ENCODE assay signal across 8 cellular contexts in the genomic region with DNA sequence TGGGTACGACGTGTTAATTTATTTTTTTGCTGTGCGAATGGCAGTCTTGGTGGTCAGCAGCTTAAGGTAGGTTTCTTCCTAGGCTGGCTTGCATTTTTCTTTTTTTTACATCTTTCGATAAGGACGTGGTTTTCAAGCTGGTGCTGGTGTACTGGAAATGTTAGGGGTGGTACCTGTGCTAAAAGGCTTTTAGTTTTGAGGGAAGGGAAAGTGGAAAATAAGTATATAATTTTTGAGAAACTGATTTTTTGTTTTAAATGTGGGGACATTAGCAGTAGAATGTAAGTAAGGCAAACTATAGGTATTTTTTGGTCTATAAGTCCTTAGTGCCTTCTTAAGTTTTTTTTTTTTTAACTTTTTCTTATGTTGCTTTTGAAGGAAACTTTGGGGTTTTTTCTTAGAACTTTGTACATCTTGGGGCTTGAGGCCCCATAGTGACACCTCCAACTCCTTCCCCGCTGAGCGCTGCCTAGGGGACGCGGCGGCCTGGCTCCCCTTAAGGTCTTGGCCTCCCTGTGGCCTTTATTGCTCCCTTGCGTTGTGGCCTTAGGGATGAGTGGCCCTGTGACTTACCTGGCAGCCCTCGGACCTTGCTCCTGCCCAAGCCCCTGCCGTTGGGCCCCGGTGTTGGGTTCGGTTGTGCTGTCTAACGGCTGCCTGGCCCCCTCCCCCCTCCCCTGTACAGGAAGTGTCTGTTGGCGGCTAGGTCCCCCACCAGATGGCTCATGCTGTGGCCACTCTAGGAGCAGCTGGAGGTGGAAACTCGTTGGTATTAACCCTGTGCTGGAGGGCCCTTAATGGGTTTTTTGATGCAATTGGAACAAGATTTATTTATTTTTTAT.
DNase-seq lines count a peak whose midpoint lies in the region; ATAC-seq, FAIRE-seq and TF ChIP-seq lines count a peak whose summit lies in the region.

No MANE protein-coding gene starts in this region.

- peak overlapping the region; percentile 90 for H3K9ac ChIP-seq in MM.1S (ENCODE audit: low read length)
- H3K9ac ChIP-seq in neural cell (ENCODE audit: low read length): peak overlapping the region; percentile 82

- H3F3A ChIP-seq in MM.1S (ENCODE audit: insufficient read depth, low read length): no peaks in the 10 kb centered on the region; the same call in 1 of the 2 replicates
- no peaks in the 10 kb centered on the region for H3F3A ChIP-seq in neural cell (ENCODE audit: insufficient read depth, low read length, poor library complexity, severe bottlenecking)

- H3K27me3 ChIP-seq in MM.1S (replicated peaks; ENCODE audit: insufficient read depth, low read length) (no peaks in the 10 kb centered on the region), neural cell (ENCODE audit: insufficient read depth, low read depth, low read length) (no peaks in the 10 kb centered on the region)

- peaks cover 20% of the 10 kb centered on the region for H3K36me3 Mint-ChIP-seq in stimulated activated naive CD8-positive, alpha-beta T cell treated with anti-CD3 and anti-CD28 coated beads, Interleukin-15, Interleukin-2, amounts not matched to agents 100 ng/mL and 50 ng/mL, for 24 hours (ENCODE audit: low read depth)

- no peak for TF ChIP-seq RAD21 in neural cell (conservative IDR thresholded peaks at IDR 0.05)

- no peaks in the 10 kb centered on the region for H3K9me3 Mint-ChIP-seq in stimulated activated naive CD8-positive, alpha-beta T cell treated with anti-CD3 and anti-CD28 coated beads, Interleukin-15, Interleukin-2, amounts not matched to agents 100 ng/mL and 50 ng/mL, for 24 hours

- H3K79me2 ChIP-seq in MM.1S (ENCODE audit: low read length) (0 out of 2 replicates have a peak, but pooled peaks cover 3% of the 10 kb centered on the region), neural cell (replicated peaks; ENCODE audit: insufficient read depth, low read length) (no peaks in the 10 kb centered on the region)

- peak; percentile 85 for DNase-seq in D721Med (ENCODE audit: insufficient read length, low spot score)
- peak; percentile 91 for DNase-seq in MM.1S
- DNase-seq in SHP77 (lab: John Stamatoyannopoulos, UW): peak; percentile 96
- peak; percentile 91 for DNase-seq in activated effector memory CD4-positive, alpha-beta T cell treated with anti-CD3 and anti-CD28 coated beads, Interleukin-2, amount 50 U/mL, for 16 hours
- DNase-seq in foreskin fibroblast: peak; percentile 90 to 95

- TF ChIP-seq CTCF in D721Med (IDR thresholded peaks at IDR 0.05; ENCODE audit: insufficient read depth, missing control alignments) (no peak), MM.1S (IDR thresholded peaks at IDR 0.05; ENCODE audit: low read length) (0 out of 2 replicates have a peak, but pooled peaks have one; percentile 5), foreskin fibroblast (IDR thresholded peaks at IDR 0.05; ENCODE audit: low read depth, low read length) (no peak), neural cell (IDR thresholded peaks at IDR 0.05; ENCODE audit: poor library complexity, severe bottlenecking) (peak; percentile 46)

- peak overlapping the region; percentile 95 for H3K27ac Mint-ChIP-seq in stimulated activated naive CD8-positive, alpha-beta T cell treated with anti-CD3 and anti-CD28 coated beads, Interleukin-15, Interleukin-2, amounts not matched to agents 100 ng/mL and 50 ng/mL, for 24 hours

- H3K4me1 Mint-ChIP-seq in stimulated activated naive CD8-positive, alpha-beta T cell treated with anti-CD3 and anti-CD28 coated beads, Interleukin-15, Interleukin-2, amounts not matched to agents 100 ng/mL and 50 ng/mL, for 24 hours (ENCODE audit: low read depth): peaks cover 37% of the 10 kb centered on the region

- H3K4me3 ChIP-seq in MM.1S (ENCODE audit: low read length): peak overlapping the region; percentile 97
- peak overlapping the region; percentile 87 to 91 for H3K4me3 ChIP-seq in foreskin fibroblast (ENCODE audit: low read depth in 1 of 2, low read length in 2 of 2)
- H3K4me3 ChIP-seq in neural cell (ENCODE audit: low read length): peak overlapping the region; percentile 76

- peak overlapping the region; percentile 76 for H2AFZ ChIP-seq in MM.1S (ENCODE audit: low read length)
- H2AFZ ChIP-seq in neural cell (ENCODE audit: low read depth, low read length): peak overlapping the region; percentile 87

- peak; percentile 62 for ATAC-seq in GM21786 (IDR thresholded peaks at IDR 0.05; ENCODE audit: unreplicated experiment)

- TF ChIP-seq EP300 in neural cell (conservative IDR thresholded peaks at IDR 0.05; ENCODE audit: poor library complexity, severe bottlenecking): peak; percentile 38

- H4K20me1 ChIP-seq in MM.1S (ENCODE audit: insufficient read depth, low read length) (no peaks in the 10 kb centered on the region), neural cell (ENCODE audit: insufficient read depth) (no peaks in the 10 kb centered on the region)

- H3K4me2 ChIP-seq in MM.1S (ENCODE audit: low read depth, low read length) (peak overlapping the region; percentile 59), neural cell (ENCODE audit: low read length) (peak overlapping the region; percentile 89)

- H3K9me3 ChIP-seq in MM.1S (replicated peaks; ENCODE audit: insufficient read depth, low read length) (no peaks in the 10 kb centered on the region), neural cell (ENCODE audit: low read length) (no peaks in the 10 kb centered on the region)

- H3K36me3 ChIP-seq in MM.1S (replicated peaks; ENCODE audit: insufficient read depth, low read length): no peaks in the 10 kb centered on the region
- H3K36me3 ChIP-seq in neural cell (ENCODE audit: insufficient read depth, low read length): no peaks in the 10 kb centered on the region

- no peak for FAIRE-seq in D721Med (lab: Jason Lieb, UNC)

- no peaks in the 10 kb centered on the region for H3K27me3 Mint-ChIP-seq in stimulated activated naive CD8-positive, alpha-beta T cell treated with anti-CD3 and anti-CD28 coated beads, Interleukin-15, Interleukin-2, amounts not matched to agents 100 ng/mL and 50 ng/mL, for 24 hours

- no peaks in the 10 kb centered on the region for H3K4me1 ChIP-seq in MM.1S (ENCODE audit: low read length)

- peak overlapping the region; percentile 94 for H3K4me3 Mint-ChIP-seq in stimulated activated naive CD8-positive, alpha-beta T cell treated with anti-CD3 and anti-CD28 coated beads, Interleukin-15, Interleukin-2, amounts not matched to agents 100 ng/mL and 50 ng/mL, for 24 hours

- H3K27ac ChIP-seq in MM.1S (ENCODE audit: low read length) (peak overlapping the region; percentile 64; the same call in 1 of the 2 replicates), neural cell (ENCODE audit: low read length) (peak overlapping the region; percentile 57)

- H3K9me2 ChIP-seq in MM.1S (replicated peaks; ENCODE audit: insufficient read depth, low read length) (no peaks in the 10 kb centered on the region), neural cell (ENCODE audit: insufficient read depth, low read length) (no peaks in the 10 kb centered on the region)

TF ChIP-seq in neural cell, 6 proteins besides CTCF, POLR2A, EP300 and RAD21:
- TF ChIP-seq TAF1 (IDR thresholded peaks at IDR 0.05; ENCODE audit: low read depth) (peak; percentile 74), EZH2 (IDR thresholded peaks at IDR 0.05; ENCODE audit: borderline replicate concordance, insufficient read depth, low read length, poor library complexity, severe bottlenecking) (no peak), MXI1 (conservative IDR thresholded peaks at IDR 0.05; ENCODE audit: poor library complexity, severe bottlenecking) (peak; percentile 65), POLR2AphosphoS5 (IDR thresholded peaks at IDR 0.05) (peak; percentile 86), SMC3 (conservative IDR thresholded peaks at IDR 0.05; ENCODE audit: poor library complexity) (peak; percentile 48)
- TF ChIP-seq, protein P1, sequence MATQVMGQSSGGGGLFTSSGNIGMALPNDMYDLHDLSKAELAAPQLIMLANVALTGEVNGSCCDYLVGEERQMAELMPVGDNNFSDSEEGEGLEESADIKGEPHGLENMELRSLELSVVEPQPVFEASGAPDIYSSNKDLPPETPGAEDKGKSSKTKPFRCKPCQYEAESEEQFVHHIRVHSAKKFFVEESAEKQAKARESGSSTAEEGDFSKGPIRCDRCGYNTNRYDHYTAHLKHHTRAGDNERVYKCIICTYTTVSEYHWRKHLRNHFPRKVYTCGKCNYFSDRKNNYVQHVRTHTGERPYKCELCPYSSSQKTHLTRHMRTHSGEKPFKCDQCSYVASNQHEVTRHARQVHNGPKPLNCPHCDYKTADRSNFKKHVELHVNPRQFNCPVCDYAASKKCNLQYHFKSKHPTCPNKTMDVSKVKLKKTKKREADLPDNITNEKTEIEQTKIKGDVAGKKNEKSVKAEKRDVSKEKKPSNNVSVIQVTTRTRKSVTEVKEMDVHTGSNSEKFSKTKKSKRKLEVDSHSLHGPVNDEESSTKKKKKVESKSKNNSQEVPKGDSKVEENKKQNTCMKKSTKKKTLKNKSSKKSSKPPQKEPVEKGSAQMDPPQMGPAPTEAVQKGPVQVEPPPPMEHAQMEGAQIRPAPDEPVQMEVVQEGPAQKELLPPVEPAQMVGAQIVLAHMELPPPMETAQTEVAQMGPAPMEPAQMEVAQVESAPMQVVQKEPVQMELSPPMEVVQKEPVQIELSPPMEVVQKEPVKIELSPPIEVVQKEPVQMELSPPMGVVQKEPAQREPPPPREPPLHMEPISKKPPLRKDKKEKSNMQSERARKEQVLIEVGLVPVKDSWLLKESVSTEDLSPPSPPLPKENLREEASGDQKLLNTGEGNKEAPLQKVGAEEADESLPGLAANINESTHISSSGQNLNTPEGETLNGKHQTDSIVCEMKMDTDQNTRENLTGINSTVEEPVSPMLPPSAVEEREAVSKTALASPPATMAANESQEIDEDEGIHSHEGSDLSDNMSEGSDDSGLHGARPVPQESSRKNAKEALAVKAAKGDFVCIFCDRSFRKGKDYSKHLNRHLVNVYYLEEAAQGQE (IDR thresholded peaks at IDR 0.05; ENCODE audit: borderline replicate concordance): peak; percentile 40

Comparison
In these comparisons a context has a peak if more than half of its experiments do, and no peak if none do; other contexts are left out.
1. Peak in every context shown above with its lines: DNase-seq, ATAC-seq, H3K4me3 ChIP-seq and H3K27ac ChIP-seq.
2. CTCF ChIP-seq: peak in MM.1S (single experiment) and neural cell (single experiment); none in D721Med (single experiment) and foreskin fibroblast (single experiment).